6 cellular contexts compared by ENCODE assay signal in the genomic region with DNA sequence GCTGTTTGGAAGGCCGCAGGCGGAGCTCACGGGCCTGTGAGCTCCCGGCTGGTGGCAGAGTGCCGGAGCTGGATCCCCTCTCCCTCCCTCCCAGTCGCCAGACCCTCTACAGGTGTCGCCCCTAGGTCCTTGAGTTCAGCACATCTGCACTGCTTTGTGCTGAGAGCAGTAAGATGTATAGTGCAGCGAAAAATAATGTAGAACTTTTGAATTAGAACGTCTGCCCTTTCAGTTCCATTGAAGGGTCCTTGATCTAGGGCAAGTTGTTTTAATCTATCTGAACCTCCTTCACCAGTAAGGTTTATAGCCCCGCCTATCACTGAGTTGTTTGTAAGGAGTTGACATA. TPM values are rescaled to one million over a fixed set of nuclear protein-coding genes. Genes with fewer than 3 reads are reported as not detected.
DNase-seq lines count a peak whose midpoint lies in the region; ATAC-seq and TF ChIP-seq lines count a peak whose summit lies in the region.

No MANE protein-coding gene starts in this region.

- H3K4me1 ChIP-seq in mesodermal cell (ENCODE audit: control insufficient read depth, insufficient read depth, low read length, poor library complexity, severe bottlenecking) = no peaks in the 10 kb centered on the region

- 0% methylated on average over 2 to 3 of the region's 10 CpGs for WGBS in mesodermal cell (ENCODE audit: insufficient coverage in 2 of 2), 2 experiments

- H3K9me3 ChIP-seq in mesodermal cell (ENCODE audit: control insufficient read depth, low read length) = no peaks in the 10 kb centered on the region

- TF ChIP-seq CTCF in GM12865 (IDR thresholded peaks at IDR 0.05; ENCODE audit: insufficient read depth, low read depth, low read length, missing control alignments) = no peak

- no peaks in the 10 kb centered on the region for H3K9me3 Mint-ChIP-seq in activated T-helper 2 cell treated with anti-CD3 and anti-CD28 coated beads, Interferon-gamma antibody, Interleukin-2, Interleukin-4, amounts not matched to agents 10 μg/mL and 5 μg/mL and 100 μg/mL, durations not matched to agents 14 hours and 24 hours and 36 hours

- peaks cover 23% of the 10 kb centered on the region for H3K4me1 Mint-ChIP-seq in activated T-helper 2 cell treated with anti-CD3 and anti-CD28 coated beads, Interferon-gamma antibody, Interleukin-2, Interleukin-4, amounts not matched to agents 10 μg/mL and 5 μg/mL and 100 μg/mL, durations not matched to agents 14 hours and 24 hours and 36 hours (ENCODE audit: low read depth)

- peak overlapping the region; percentile 97 for H3K27ac ChIP-seq in mesodermal cell (ENCODE audit: low read depth, low read length, severe bottlenecking)

- H3K36me3 Mint-ChIP-seq in activated T-helper 2 cell treated with anti-CD3 and anti-CD28 coated beads, Interferon-gamma antibody, Interleukin-2, Interleukin-4, amounts not matched to agents 10 μg/mL and 5 μg/mL and 100 μg/mL, durations not matched to agents 14 hours and 24 hours and 36 hours (ENCODE audit: low read depth) = peaks cover 38% of the 10 kb centered on the region

- peak overlapping the region; percentile 82 for H3K4me3 ChIP-seq in GM12865 (ENCODE audit: low read depth, low read length)
- peak overlapping the region; percentile 75 for H3K4me3 ChIP-seq in mesodermal cell (ENCODE audit: extremely low read depth, insufficient read depth, low read length, poor library complexity, severe bottlenecking)

- ATAC-seq in HG02870 (IDR thresholded peaks at IDR 0.05; ENCODE audit: unreplicated experiment) = peak; percentile 55

- no peaks in the 10 kb centered on the region for H3K27me3 Mint-ChIP-seq in activated T-helper 2 cell treated with anti-CD3 and anti-CD28 coated beads, Interferon-gamma antibody, Interleukin-2, Interleukin-4, amounts not matched to agents 10 μg/mL and 5 μg/mL and 100 μg/mL, durations not matched to agents 14 hours and 24 hours and 36 hours (ENCODE audit: low read depth)

- peaks cover 32% of the 10 kb centered on the region for H3K36me3 ChIP-seq in mesodermal cell (ENCODE audit: control insufficient read depth, insufficient read depth, low read length)

- H3K27ac Mint-ChIP-seq in activated T-helper 2 cell treated with anti-CD3 and anti-CD28 coated beads, Interferon-gamma antibody, Interleukin-2, Interleukin-4, amounts not matched to agents 10 μg/mL and 5 μg/mL and 100 μg/mL, durations not matched to agents 14 hours and 24 hours and 36 hours = peak overlapping the region; percentile 92

- DNase-seq in GM12865 (ENCODE audit: low read depth) (no peak), NCI-H2107 treated with DMSO at 0.1 percent for 48 hours (lab: John Stamatoyannopoulos, UW; ENCODE audit: unreplicated experiment) (no peak), T1000 (lab: John Stamatoyannopoulos, UW) (no peak)
- no peak for DNase-seq in activated T-helper 2 cell treated with anti-CD3 and anti-CD28 coated beads, Interferon-gamma antibody, Interleukin-2, Interleukin-4, amounts not matched to agents 10 μg/mL and 5 μg/mL and 100 μg/mL, durations not matched to agents 14 hours and 24 hours and 36 hours (ENCODE audit: low spot score)

- intact Hi-C loops in activated T-helper 2 cell treated with anti-CD3 and anti-CD28 coated beads, Interferon-gamma antibody, Interleukin-2, Interleukin-4, amounts not matched to agents 10 μg/mL and 5 μg/mL and 100 μg/mL, durations not matched to agents 14 hours and 24 hours and 36 hours (cut with micrococcal nuclease) = loop anchor here (10.0 kb wide), 1 partner anchor 709 kb away; the partner anchor contains the start of gene MED17

- peak overlapping the region; percentile 94 for H3K4me3 Mint-ChIP-seq in activated T-helper 2 cell treated with anti-CD3 and anti-CD28 coated beads, Interferon-gamma antibody, Interleukin-2, Interleukin-4, amounts not matched to agents 10 μg/mL and 5 μg/mL and 100 μg/mL, durations not matched to agents 14 hours and 24 hours and 36 hours (ENCODE audit: low read depth)

RNA-seq across cellular contexts. Expression of gene ANKRD49, which starts 0.4 kb away (rescaled TPM):
- total RNA-seq in activated T-helper 2 cell treated with anti-CD3 and anti-CD28 coated beads, Interferon-gamma antibody, Interleukin-2, Interleukin-4, amounts not matched to agents 10 μg/mL and 5 μg/mL and 100 μg/mL, durations not matched to agents 14 hours and 24 hours and 36 hours = 19.4 and 20.7 TPM in 2 replicates
- polyA plus RNA-seq in mesodermal cell (2013, experiment 1 of 2) = 12.5 TPM
- 12.5 TPM for polyA plus RNA-seq in mesodermal cell (2013, experiment 2 of 2)

RNA-seq across cellular contexts. Expression of gene MRE11, which starts 0.5 kb away (rescaled TPM):
- 45.8 and 47.4 TPM in 2 replicates for total RNA-seq in activated T-helper 2 cell treated with anti-CD3 and anti-CD28 coated beads, Interferon-gamma antibody, Interleukin-2, Interleukin-4, amounts not matched to agents 10 μg/mL and 5 μg/mL and 100 μg/mL, durations not matched to agents 14 hours and 24 hours and 36 hours
- 17.6 TPM for polyA plus RNA-seq in mesodermal cell (2013, experiment 1 of 2)
- polyA plus RNA-seq in mesodermal cell (2013, experiment 2 of 2) = 20.6 TPM

RNA-seq across cellular contexts. Expression of gene C11orf97, which starts 18.1 kb away (rescaled TPM):
- not detected in 2 replicates for total RNA-seq in activated T-helper 2 cell treated with anti-CD3 and anti-CD28 coated beads, Interferon-gamma antibody, Interleukin-2, Interleukin-4, amounts not matched to agents 10 μg/mL and 5 μg/mL and 100 μg/mL, durations not matched to agents 14 hours and 24 hours and 36 hours
- polyA plus RNA-seq in mesodermal cell (2013, experiment 1 of 2) = not detected
- polyA plus RNA-seq in mesodermal cell (2013, experiment 2 of 2) = not detected

RNA-seq across cellular contexts. Expression of gene FUT4, which starts 49.5 kb away (rescaled TPM):
- total RNA-seq in activated T-helper 2 cell treated with anti-CD3 and anti-CD28 coated beads, Interferon-gamma antibody, Interleukin-2, Interleukin-4, amounts not matched to agents 10 μg/mL and 5 μg/mL and 100 μg/mL, durations not matched to agents 14 hours and 24 hours and 36 hours = 8.4 and 8.9 TPM in 2 replicates
- polyA plus RNA-seq in mesodermal cell (2013, experiment 1 of 2) = 3.7 TPM
- polyA plus RNA-seq in mesodermal cell (2013, experiment 2 of 2) = 3.3 TPM
